1 cellular context compared by ENCODE assay signal in the genomic region with DNA sequence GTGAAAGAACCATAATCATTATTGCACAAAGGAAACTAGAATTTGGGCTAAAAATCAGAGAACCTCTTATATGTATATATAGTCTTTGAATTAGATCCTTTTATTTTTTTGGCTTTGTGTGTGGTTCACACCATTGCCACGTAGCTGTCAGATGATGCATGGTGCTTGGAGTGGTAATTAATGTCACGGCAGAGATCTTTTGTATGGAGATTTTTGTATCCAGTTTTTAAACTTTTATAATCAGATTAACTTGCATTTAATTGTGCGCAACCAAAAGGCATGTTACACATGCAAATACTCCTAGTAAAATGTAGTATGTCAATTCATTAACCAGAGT.
TF ChIP-seq lines count a peak whose summit lies in the region.

No MANE protein-coding gene starts in this region.

TF ChIP-seq in GM12878, 131 proteins besides CTCF, POLR2A, EP300 and RAD21:
- TF ChIP-seq, protein P1, sequence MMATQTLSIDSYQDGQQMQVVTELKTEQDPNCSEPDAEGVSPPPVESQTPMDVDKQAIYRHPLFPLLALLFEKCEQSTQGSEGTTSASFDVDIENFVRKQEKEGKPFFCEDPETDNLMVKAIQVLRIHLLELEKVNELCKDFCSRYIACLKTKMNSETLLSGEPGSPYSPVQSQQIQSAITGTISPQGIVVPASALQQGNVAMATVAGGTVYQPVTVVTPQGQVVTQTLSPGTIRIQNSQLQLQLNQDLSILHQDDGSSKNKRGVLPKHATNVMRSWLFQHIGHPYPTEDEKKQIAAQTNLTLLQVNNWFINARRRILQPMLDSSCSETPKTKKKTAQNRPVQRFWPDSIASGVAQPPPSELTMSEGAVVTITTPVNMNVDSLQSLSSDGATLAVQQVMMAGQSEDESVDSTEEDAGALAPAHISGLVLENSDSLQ (IDR thresholded peaks at IDR 0.05), result peak; percentile 74
- TF ChIP-seq, protein P2, sequence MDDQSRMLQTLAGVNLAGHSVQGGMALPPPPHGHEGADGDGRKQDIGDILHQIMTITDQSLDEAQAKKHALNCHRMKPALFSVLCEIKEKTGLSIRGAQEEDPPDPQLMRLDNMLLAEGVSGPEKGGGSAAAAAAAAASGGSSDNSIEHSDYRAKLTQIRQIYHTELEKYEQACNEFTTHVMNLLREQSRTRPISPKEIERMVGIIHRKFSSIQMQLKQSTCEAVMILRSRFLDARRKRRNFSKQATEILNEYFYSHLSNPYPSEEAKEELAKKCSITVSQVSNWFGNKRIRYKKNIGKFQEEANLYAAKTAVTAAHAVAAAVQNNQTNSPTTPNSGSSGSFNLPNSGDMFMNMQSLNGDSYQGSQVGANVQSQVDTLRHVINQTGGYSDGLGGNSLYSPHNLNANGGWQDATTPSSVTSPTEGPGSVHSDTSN (IDR thresholded peaks at IDR 0.05; ENCODE audit: insufficient replicate concordance, low read depth, low read length), result no peak
- TF ChIP-seq MXI1 (IDR thresholded peaks at IDR 0.05; ENCODE audit: low read depth, low read length) (peak; percentile 43; the same call in 1 of the 2 replicates), ZNF384 (IDR thresholded peaks at IDR 0.05; ENCODE audit: borderline replicate concordance, low read depth, low read length) (0 out of 2 replicates have a peak, but pooled peaks have one; percentile 20), ZNF24 (IDR thresholded peaks at IDR 0.05) (no peak), NBN (IDR thresholded peaks at IDR 0.05) (no peak), CHD1 (IDR thresholded peaks at IDR 0.05; ENCODE audit: low read depth, low read length) (no peak)
